In the genomic region with DNA sequence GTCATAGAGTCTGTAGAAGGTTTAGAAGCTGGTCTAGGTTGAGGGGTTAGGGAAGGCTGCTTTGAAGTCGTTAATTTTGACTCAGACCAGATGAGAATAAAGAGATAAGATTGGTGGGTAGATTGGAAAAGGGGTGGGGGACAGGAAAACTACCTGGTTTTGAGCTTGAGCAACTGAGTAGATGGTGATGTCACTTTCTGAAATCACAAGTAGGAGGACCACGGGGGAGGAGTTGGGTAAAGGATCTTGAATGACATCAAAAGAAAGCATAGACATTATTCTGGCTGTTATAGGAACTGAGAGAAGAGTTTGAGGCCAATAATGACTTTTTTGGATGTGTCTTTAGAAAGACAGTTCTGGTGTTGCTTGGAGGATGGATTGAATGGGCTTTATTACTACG, we compare ENCODE assay signal across 1 cellular context.
TF ChIP-seq lines count a peak whose summit lies in the region.

No MANE protein-coding gene starts in this region.

TF ChIP-seq in K562, 482 proteins besides CTCF, POLR2A, EP300 and RAD21 (continues in another document):
- TF ChIP-seq, protein P1, sequence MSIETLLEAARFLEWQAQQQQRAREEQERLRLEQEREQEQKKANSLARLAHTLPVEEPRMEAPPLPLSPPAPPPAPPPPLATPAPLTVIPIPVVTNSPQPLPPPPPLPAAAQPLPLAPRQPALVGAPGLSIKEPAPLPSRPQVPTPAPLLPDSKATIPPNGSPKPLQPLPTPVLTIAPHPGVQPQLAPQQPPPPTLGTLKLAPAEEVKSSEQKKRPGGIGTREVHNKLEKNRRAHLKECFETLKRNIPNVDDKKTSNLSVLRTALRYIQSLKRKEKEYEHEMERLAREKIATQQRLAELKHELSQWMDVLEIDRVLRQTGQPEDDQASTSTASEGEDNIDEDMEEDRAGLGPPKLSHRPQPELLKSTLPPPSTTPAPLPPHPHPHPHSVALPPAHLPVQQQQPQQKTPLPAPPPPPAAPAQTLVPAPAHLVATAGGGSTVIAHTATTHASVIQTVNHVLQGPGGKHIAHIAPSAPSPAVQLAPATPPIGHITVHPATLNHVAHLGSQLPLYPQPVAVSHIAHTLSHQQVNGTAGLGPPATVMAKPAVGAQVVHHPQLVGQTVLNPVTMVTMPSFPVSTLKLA (conservative IDR thresholded peaks at IDR 0.05) = no peak
- TF ChIP-seq, protein P2, sequence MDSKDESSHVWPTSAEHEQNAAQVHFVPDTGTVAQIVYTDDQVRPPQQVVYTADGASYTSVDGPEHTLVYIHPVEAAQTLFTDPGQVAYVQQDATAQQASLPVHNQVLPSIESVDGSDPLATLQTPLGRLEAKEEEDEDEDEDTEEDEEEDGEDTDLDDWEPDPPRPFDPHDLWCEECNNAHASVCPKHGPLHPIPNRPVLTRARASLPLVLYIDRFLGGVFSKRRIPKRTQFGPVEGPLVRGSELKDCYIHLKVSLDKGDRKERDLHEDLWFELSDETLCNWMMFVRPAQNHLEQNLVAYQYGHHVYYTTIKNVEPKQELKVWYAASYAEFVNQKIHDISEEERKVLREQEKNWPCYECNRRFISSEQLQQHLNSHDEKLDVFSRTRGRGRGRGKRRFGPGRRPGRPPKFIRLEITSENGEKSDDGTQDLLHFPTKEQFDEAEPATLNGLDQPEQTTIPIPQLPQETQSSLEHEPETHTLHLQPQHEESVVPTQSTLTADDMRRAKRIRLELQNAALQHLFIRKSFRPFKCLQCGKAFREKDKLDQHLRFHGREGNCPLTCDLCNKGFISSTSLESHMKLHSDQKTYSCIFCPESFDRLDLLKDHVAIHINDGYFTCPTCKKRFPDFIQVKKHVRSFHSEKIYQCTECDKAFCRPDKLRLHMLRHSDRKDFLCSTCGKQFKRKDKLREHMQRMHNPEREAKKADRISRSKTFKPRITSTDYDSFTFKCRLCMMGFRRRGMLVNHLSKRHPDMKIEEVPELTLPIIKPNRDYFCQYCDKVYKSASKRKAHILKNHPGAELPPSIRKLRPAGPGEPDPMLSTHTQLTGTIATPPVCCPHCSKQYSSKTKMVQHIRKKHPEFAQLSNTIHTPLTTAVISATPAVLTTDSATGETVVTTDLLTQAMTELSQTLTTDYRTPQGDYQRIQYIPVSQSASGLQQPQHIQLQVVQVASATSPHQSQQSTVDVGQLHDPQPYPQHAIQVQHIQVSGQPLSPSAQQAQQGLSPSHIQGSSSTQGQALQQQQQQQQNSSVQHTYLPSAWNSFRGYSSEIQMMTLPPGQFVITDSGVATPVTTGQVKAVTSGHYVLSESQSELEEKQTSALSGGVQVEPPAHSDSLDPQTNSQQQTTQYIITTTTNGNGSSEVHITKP (IDR thresholded peaks at IDR 0.05; ENCODE audit: partially characterized antibody) = no peak
- no peak for TF ChIP-seq BMI1 (IDR thresholded peaks at IDR 0.05; ENCODE audit: low read length)
- TF ChIP-seq, protein P3, sequence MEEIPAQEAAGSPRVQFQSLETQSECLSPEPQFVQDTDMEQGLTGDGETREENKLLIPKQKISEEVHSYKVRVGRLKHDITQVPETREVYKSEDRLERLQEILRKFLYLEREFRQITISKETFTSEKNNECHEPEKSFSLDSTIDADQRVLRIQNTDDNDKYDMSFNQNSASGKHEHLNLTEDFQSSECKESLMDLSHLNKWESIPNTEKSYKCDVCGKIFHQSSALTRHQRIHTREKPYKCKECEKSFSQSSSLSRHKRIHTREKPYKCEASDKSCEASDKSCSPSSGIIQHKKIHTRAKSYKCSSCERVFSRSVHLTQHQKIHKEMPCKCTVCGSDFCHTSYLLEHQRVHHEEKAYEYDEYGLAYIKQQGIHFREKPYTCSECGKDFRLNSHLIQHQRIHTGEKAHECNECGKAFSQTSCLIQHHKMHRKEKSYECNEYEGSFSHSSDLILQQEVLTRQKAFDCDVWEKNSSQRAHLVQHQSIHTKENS (CRISPR knock-in tag; IDR thresholded peaks at IDR 0.05) = no peak
- TF ChIP-seq JUN (IDR thresholded peaks at IDR 0.05; ENCODE audit: borderline replicate concordance, low read depth, low read length) = no peak
- no peak for TF ChIP-seq JUN (CRISPR knock-in tag; IDR thresholded peaks at IDR 0.05; ENCODE audit: borderline replicate concordance)
- TF ChIP-seq ATF1 (CRISPR knock-in tag; IDR thresholded peaks at IDR 0.05) = no peak
- TF ChIP-seq ATF1 (tag; IDR thresholded peaks at IDR 0.05) = 0 out of 2 replicates have a peak, but pooled peaks have one; percentile 12
- TF ChIP-seq, protein P4, sequence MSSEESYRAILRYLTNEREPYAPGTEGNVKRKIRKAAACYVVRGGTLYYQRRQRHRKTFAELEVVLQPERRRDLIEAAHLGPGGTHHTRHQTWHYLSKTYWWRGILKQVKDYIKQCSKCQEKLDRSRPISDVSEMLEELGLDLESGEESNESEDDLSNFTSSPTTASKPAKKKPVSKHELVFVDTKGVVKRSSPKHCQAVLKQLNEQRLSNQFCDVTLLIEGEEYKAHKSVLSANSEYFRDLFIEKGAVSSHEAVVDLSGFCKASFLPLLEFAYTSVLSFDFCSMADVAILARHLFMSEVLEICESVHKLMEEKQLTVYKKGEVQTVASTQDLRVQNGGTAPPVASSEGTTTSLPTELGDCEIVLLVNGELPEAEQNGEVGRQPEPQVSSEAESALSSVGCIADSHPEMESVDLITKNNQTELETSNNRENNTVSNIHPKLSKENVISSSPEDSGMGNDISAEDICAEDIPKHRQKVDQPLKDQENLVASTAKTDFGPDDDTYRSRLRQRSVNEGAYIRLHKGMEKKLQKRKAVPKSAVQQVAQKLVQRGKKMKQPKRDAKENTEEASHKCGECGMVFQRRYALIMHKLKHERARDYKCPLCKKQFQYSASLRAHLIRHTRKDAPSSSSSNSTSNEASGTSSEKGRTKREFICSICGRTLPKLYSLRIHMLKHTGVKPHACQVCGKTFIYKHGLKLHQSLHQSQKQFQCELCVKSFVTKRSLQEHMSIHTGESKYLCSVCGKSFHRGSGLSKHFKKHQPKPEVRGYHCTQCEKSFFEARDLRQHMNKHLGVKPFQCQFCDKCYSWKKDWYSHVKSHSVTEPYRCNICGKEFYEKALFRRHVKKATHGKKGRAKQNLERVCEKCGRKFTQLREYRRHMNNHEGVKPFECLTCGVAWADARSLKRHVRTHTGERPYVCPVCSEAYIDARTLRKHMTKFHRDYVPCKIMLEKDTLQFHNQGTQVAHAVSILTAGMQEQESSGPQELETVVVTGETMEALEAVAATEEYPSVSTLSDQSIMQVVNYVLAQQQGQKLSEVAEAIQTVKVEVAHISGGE (CRISPR knock-in tag; IDR thresholded peaks at IDR 0.05) = no peak
- no peak for TF ChIP-seq TAF7 (tag; IDR thresholded peaks at IDR 0.05)
- TF ChIP-seq, protein P5, sequence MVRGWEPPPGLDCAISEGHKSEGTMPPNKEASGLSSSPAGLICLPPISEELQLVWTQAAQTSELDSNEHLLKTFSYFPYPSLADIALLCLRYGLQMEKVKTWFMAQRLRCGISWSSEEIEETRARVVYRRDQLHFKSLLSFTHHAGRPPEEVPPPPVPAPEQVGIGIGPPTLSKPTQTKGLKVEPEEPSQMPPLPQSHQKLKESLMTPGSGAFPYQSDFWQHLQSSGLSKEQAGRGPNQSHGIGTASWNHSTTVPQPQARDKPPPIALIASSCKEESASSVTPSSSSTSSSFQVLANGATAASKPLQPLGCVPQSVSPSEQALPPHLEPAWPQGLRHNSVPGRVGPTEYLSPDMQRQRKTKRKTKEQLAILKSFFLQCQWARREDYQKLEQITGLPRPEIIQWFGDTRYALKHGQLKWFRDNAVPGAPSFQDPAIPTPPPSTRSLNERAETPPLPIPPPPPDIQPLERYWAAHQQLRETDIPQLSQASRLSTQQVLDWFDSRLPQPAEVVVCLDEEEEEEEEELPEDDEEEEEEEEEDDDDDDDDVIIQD (CRISPR knock-in tag; IDR thresholded peaks at IDR 0.05) = no peak
- no peak for TF ChIP-seq MAFK (IDR thresholded peaks at IDR 0.05; ENCODE audit: low read length)
- no peak for TF ChIP-seq DPF2 (IDR thresholded peaks at IDR 0.05)
- TF ChIP-seq C11orf30 (IDR thresholded peaks at IDR 0.05; ENCODE audit: low read depth) = no peak
- TF ChIP-seq ZKSCAN3 (CRISPR knock-in tag; IDR thresholded peaks at IDR 0.05) = no peak
- no peak for TF ChIP-seq SRSF7 (optimal IDR thresholded peaks at IDR 0.05; ENCODE audit: low read depth, low read length)
- TF ChIP-seq, protein P6, sequence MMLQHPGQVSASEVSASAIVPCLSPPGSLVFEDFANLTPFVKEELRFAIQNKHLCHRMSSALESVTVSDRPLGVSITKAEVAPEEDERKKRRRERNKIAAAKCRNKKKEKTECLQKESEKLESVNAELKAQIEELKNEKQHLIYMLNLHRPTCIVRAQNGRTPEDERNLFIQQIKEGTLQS (IDR thresholded peaks at IDR 0.05) = peak; percentile 70
- TF ChIP-seq, protein P6 (CRISPR knock-in tag; conservative IDR thresholded peaks at IDR 0.05) = no peak
- no peak for TF ChIP-seq POLR2B (IDR thresholded peaks at IDR 0.05; ENCODE audit: low read depth, partially characterized antibody)
- TF ChIP-seq, protein P7, sequence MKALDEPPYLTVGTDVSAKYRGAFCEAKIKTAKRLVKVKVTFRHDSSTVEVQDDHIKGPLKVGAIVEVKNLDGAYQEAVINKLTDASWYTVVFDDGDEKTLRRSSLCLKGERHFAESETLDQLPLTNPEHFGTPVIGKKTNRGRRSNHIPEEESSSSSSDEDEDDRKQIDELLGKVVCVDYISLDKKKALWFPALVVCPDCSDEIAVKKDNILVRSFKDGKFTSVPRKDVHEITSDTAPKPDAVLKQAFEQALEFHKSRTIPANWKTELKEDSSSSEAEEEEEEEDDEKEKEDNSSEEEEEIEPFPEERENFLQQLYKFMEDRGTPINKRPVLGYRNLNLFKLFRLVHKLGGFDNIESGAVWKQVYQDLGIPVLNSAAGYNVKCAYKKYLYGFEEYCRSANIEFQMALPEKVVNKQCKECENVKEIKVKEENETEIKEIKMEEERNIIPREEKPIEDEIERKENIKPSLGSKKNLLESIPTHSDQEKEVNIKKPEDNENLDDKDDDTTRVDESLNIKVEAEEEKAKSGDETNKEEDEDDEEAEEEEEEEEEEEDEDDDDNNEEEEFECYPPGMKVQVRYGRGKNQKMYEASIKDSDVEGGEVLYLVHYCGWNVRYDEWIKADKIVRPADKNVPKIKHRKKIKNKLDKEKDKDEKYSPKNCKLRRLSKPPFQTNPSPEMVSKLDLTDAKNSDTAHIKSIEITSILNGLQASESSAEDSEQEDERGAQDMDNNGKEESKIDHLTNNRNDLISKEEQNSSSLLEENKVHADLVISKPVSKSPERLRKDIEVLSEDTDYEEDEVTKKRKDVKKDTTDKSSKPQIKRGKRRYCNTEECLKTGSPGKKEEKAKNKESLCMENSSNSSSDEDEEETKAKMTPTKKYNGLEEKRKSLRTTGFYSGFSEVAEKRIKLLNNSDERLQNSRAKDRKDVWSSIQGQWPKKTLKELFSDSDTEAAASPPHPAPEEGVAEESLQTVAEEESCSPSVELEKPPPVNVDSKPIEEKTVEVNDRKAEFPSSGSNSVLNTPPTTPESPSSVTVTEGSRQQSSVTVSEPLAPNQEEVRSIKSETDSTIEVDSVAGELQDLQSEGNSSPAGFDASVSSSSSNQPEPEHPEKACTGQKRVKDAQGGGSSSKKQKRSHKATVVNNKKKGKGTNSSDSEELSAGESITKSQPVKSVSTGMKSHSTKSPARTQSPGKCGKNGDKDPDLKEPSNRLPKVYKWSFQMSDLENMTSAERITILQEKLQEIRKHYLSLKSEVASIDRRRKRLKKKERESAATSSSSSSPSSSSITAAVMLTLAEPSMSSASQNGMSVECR (CRISPR knock-in tag; IDR thresholded peaks at IDR 0.05) = no peak
- TF ChIP-seq ZNF41 (CRISPR knock-in tag; conservative IDR thresholded peaks at IDR 0.05) = no peak
- no peak for TF ChIP-seq ELF2 (CRISPR knock-in tag; IDR thresholded peaks at IDR 0.05)
- no peak for TF ChIP-seq ZC3H4 (CRISPR knock-in tag; IDR thresholded peaks at IDR 0.05; ENCODE audit: borderline replicate concordance)
- TF ChIP-seq MYBL2 (IDR thresholded peaks at IDR 0.05; ENCODE audit: low read depth) = no peak
- TF ChIP-seq MYBL2 (CRISPR knock-in tag; IDR thresholded peaks at IDR 0.05; ENCODE audit: borderline replicate concordance) = no peak
- TF ChIP-seq, protein P8, sequence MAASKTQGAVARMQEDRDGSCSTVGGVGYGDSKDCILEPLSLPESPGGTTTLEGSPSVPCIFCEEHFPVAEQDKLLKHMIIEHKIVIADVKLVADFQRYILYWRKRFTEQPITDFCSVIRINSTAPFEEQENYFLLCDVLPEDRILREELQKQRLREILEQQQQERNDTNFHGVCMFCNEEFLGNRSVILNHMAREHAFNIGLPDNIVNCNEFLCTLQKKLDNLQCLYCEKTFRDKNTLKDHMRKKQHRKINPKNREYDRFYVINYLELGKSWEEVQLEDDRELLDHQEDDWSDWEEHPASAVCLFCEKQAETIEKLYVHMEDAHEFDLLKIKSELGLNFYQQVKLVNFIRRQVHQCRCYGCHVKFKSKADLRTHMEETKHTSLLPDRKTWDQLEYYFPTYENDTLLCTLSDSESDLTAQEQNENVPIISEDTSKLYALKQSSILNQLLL (CRISPR knock-in tag; IDR thresholded peaks at IDR 0.05; ENCODE audit: borderline replicate concordance) = no peak
- peak; percentile 55; the same call in 1 of the 2 replicates for TF ChIP-seq ATF7 (IDR thresholded peaks at IDR 0.05)
- TF ChIP-seq CBFA2T3 (IDR thresholded peaks at IDR 0.05) = no peak
- TF ChIP-seq HDAC2 (IDR thresholded peaks at IDR 0.05) = no peak
- no peak for TF ChIP-seq GABPA (tag; conservative IDR thresholded peaks at IDR 0.05; ENCODE audit: low read depth)
- TF ChIP-seq ZNF263 (CRISPR knock-in tag; IDR thresholded peaks at IDR 0.05; ENCODE audit: borderline replicate concordance) = peak; percentile 75; the same call in 1 of the 2 replicates
- no peak for TF ChIP-seq GATAD2A (IDR thresholded peaks at IDR 0.05)
- peak; percentile 19; a peak in 2 of 4 replicates for TF ChIP-seq TRIM24 (IDR thresholded peaks at IDR 0.05)
- TF ChIP-seq BHLHE40 (IDR thresholded peaks at IDR 0.05; ENCODE audit: low read length) = no peak
- TF ChIP-seq SMARCA4 (IDR thresholded peaks at IDR 0.05) = peak; percentile 40; the same call in 1 of the 2 replicates
- TF ChIP-seq, protein P9, sequence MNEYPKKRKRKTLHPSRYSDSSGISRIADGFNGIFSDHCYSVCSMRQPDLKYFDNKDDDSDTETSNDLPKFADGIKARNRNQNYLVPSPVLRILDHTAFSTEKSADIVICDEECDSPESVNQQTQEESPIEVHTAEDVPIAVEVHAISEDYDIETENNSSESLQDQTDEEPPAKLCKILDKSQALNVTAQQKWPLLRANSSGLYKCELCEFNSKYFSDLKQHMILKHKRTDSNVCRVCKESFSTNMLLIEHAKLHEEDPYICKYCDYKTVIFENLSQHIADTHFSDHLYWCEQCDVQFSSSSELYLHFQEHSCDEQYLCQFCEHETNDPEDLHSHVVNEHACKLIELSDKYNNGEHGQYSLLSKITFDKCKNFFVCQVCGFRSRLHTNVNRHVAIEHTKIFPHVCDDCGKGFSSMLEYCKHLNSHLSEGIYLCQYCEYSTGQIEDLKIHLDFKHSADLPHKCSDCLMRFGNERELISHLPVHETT (CRISPR knock-in tag; conservative IDR thresholded peaks at IDR 0.05 in 1 of 2, IDR thresholded peaks at IDR 0.05 in 1 of 2) = no peak
- TF ChIP-seq ZNF253 (CRISPR knock-in tag; conservative IDR thresholded peaks at IDR 0.05) = no peak
- no peak for TF ChIP-seq CEBPG (CRISPR knock-in tag; IDR thresholded peaks at IDR 0.05)
- peak in 1 of 2 experiments; percentile 71; a peak in 2 of 4 replicates for TF ChIP-seq CEBPG (tag; conservative IDR thresholded peaks at IDR 0.05 in 1 of 2, IDR thresholded peaks at IDR 0.05 in 1 of 2)
- TF ChIP-seq PTRF (tag; IDR thresholded peaks at IDR 0.05) = no peak
